Comparison of ENCODE assay signal across 9 cellular contexts in genomic region chr18:6728809-6729246, GRCh38. TPM values are rescaled to one million over a fixed set of nuclear protein-coding genes. Genes with fewer than 3 reads are reported as not detected.
A peak's percentile ranks its signal among the peaks of the same experiment; 100 is the strongest.
DNase-seq lines count a peak whose midpoint lies in the region; ATAC-seq and TF ChIP-seq lines count a peak whose summit lies in the region.
"Had no signal": no experiment of that assay in that cellular context is flagged by ENCODE, and none has a peak within 500 bp of the region (broad histone marks: within the 10 kb centered on the region; RNA-seq: fewer than 3 reads in every experiment).

No MANE protein-coding gene starts in this region.

- H3K4me3 ChIP-seq in DOHH2 (ENCODE audit: low read length) (no peak overlapping the region), fibroblast of the aortic adventitia (ENCODE audit: low read depth, low read length) (peak overlapping the region; percentile 71), trophoblast cell (ENCODE audit: low read depth, low read length) (no peak overlapping the region)

- peaks cover 9% of the 10 kb centered on the region for H3K79me1 ChIP-seq in trophoblast cell (ENCODE audit: low read length)

- H3K4me1 ChIP-seq in DOHH2 (ENCODE audit: control insufficient read depth, low read length) (no peaks in the 10 kb centered on the region), trophoblast cell (ENCODE audit: control insufficient read depth in 1 of 2, insufficient read depth in 2 of 2, low read length in 2 of 2) (peaks cover 6 to 11% of the 10 kb centered on the region in 2 experiments)

- H3K23ac ChIP-seq in trophoblast cell (ENCODE audit: low read length): no peak overlapping the region

- H2BK5ac ChIP-seq in trophoblast cell (ENCODE audit: low read depth, low read length, poor library complexity): no peak overlapping the region

- H3K9me3 ChIP-seq in DOHH2 (ENCODE audit: control insufficient read depth, insufficient read depth, low read length): no peaks in the 10 kb centered on the region
- H3K9me3 ChIP-seq in trophoblast cell (ENCODE audit: insufficient read depth, low read depth, low read length): no peaks in the 10 kb centered on the region

- H4K8ac ChIP-seq in trophoblast cell (ENCODE audit: low read depth, low read length): peak overlapping the region; percentile 40

- H2BK120ac ChIP-seq in trophoblast cell (ENCODE audit: insufficient read depth, low read length, poor library complexity): peak overlapping the region; percentile 48

- H3K9me2 ChIP-seq in DOHH2 (replicated peaks; ENCODE audit: control insufficient read depth, low read length): no peaks in the 10 kb centered on the region

- no peak overlapping the region for H3K9ac ChIP-seq in trophoblast cell (ENCODE audit: low read length)

- H3K36me3 ChIP-seq in DOHH2 (ENCODE audit: control insufficient read depth, low read length) (no peaks in the 10 kb centered on the region), trophoblast cell (ENCODE audit: control insufficient read depth in 1 of 2, insufficient read depth in 2 of 2, low read length in 2 of 2) (no peaks in the 10 kb centered on the region)

- TF ChIP-seq CTCF in DOHH2 (IDR thresholded peaks at IDR 0.05; ENCODE audit: low read depth, low read length, poor library complexity, severe bottlenecking) (no peak), fibroblast of the aortic adventitia (IDR thresholded peaks at IDR 0.05; ENCODE audit: insufficient read depth, low read length) (no peak)

- peak overlapping the region; percentile 35 for H2AFZ ChIP-seq in trophoblast cell (ENCODE audit: insufficient read depth, low read length, poor library complexity)

- H3K4me2 ChIP-seq in DOHH2 (ENCODE audit: low read length) (peak overlapping the region; percentile 21; the same call in 1 of the 2 replicates), trophoblast cell (ENCODE audit: low read length) (peak overlapping the region; percentile 62)

- DNase-seq in SK-N-DZ (ENCODE audit: low spot score): peak; percentile 6
- DNase-seq in fibroblast of the aortic adventitia (ENCODE audit: low read depth): no peak
- DNase-seq in trophoblast cell: peak in 1 of 2 donors; percentile 41
- no peak for DNase-seq in NCI-H446 treated with DMSO at 0.1 percent for 48 hours (lab: John Stamatoyannopoulos, UW)
- DNase-seq: NCI-H1436 treated with DMSO at 0.1 percent for 48 hours had no signal

- no peak overlapping the region for H2BK12ac ChIP-seq in trophoblast cell (ENCODE audit: low read length)

- H2AK5ac ChIP-seq in trophoblast cell (ENCODE audit: low read length): no peak overlapping the region

- H3K4ac ChIP-seq in trophoblast cell (ENCODE audit: low read depth, low read length): no peak overlapping the region

- H3K27me3 ChIP-seq in DOHH2 (ENCODE audit: control insufficient read depth, low read length) (peaks cover 3% of the 10 kb centered on the region; the same call in 1 of the 2 replicates), trophoblast cell (ENCODE audit: insufficient read depth, low read length) (no peaks in the 10 kb centered on the region)

- no peak overlapping the region for H3K14ac ChIP-seq in trophoblast cell (ENCODE audit: low read length)

- no peak overlapping the region for H4K12ac ChIP-seq in trophoblast cell (ENCODE audit: low read depth, low read length)

- no CpG with 5 or more reads among the region's 5 CpGs for WGBS in trophoblast cell (ENCODE audit: extremely low coverage, insufficient coverage, insufficient read length)

- peak overlapping the region; percentile 82 for H4K91ac ChIP-seq in trophoblast cell (ENCODE audit: low read depth, low read length)

- H3K18ac ChIP-seq in trophoblast cell (ENCODE audit: low read length): no peak overlapping the region

- no peak for ATAC-seq in HG02571 (IDR thresholded peaks at IDR 0.05; ENCODE audit: unreplicated experiment)
- ATAC-seq in GM21515 (IDR thresholded peaks at IDR 0.05; ENCODE audit: unreplicated experiment): no peak
- ATAC-seq in GM18867 (IDR thresholded peaks at IDR 0.05; ENCODE audit: unreplicated experiment): no peak

- no peaks in the 10 kb centered on the region for H3K79me2 ChIP-seq in DOHH2 (ENCODE audit: control insufficient read depth, low read length)
- peaks cover 9% of the 10 kb centered on the region for H3K79me2 ChIP-seq in trophoblast cell (ENCODE audit: control insufficient read depth, insufficient read depth, low read length, poor library complexity)

- no peak overlapping the region for H3K27ac ChIP-seq in DOHH2 (ENCODE audit: low read depth, low read length)
- H3K27ac ChIP-seq in trophoblast cell (ENCODE audit: low read depth, low read length): peak overlapping the region; percentile 99

- H3F3A ChIP-seq in DOHH2 (ENCODE audit: control insufficient read depth, insufficient read depth): no peaks in the 10 kb centered on the region

- H4K20me1 ChIP-seq in DOHH2 (ENCODE audit: control insufficient read depth, insufficient read depth, low read depth, low read length): no peaks in the 10 kb centered on the region

RNA-seq across cellular contexts. Expression of gene ARHGAP28, which starts 0.7 kb away (rescaled TPM):
- 2.1 and 11.0 TPM in 2 replicates for polyA plus RNA-seq in SK-N-DZ (2014; cell fraction: cytosol; rRNA removed)
- polyA plus RNA-seq in SK-N-DZ (2014; cell fraction: nucleus; rRNA removed): 2.5 and 5.6 TPM in 2 replicates
- 11.9 and 221 TPM in 2 replicates for total RNA-seq in fibroblast of the aortic adventitia (ENCODE audit: low replicate concordance)
- polyA plus RNA-seq in trophoblast cell (2013): 33.3 and 36.5 TPM in 2 replicates
